In genomic region chr1:111582644-111583618, GRCh38 we compare ENCODE assay signal across 25 cellular contexts. TPM values are rescaled to one million over a fixed set of nuclear protein-coding genes. Genes with fewer than 3 reads are reported as not detected.
A peak's percentile ranks its signal among the peaks of the same experiment; 100 is the strongest.
DNase-seq lines count a peak whose midpoint lies in the region; ATAC-seq, FAIRE-seq and TF ChIP-seq lines count a peak whose summit lies in the region.
"Had no signal": no experiment of that assay in that cellular context is flagged by ENCODE, and none has a peak within 500 bp of the region (broad histone marks: within the 10 kb centered on the region; RNA-seq: fewer than 3 reads in every experiment).

No MANE protein-coding gene starts in this region.

- H3K4me1 ChIP-seq in K562 (replicated peaks in 1 of 2; ENCODE audit: control insufficient read depth in 2 of 2, insufficient read depth in 2 of 2, low read length in 2 of 2) = peaks cover 3 to 17% of the 10 kb centered on the region in 2 experiments; a peak in 4 of 5 replicates
- H3K4me1 ChIP-seq in liver (ENCODE audit: control insufficient read depth in 4 of 4, insufficient read depth in 4 of 4, low read length in 3 of 4) = peaks cover 0 to 1% (median 0%) of the 10 kb centered on the region in 4 donors
- peaks cover 0 to 32% (median 10%) of the 10 kb centered on the region in 4 donors for H3K4me1 ChIP-seq in sigmoid colon

- TF ChIP-seq EP300 in K562 (IDR thresholded peaks at IDR 0.05; ENCODE audit: low read length) (no peak), sigmoid colon (IDR thresholded peaks at IDR 0.05) (no peak)

- TF ChIP-seq CTCF in K562 (IDR thresholded peaks at IDR 0.05 in 2 of 3, conservative IDR thresholded peaks at IDR 0.05 in 1 of 3; ENCODE audit: insufficient read depth in 2 of 3, low read depth in 1 of 3, low read length in 3 of 3) (no peak), liver (IDR thresholded peaks at IDR 0.05; ENCODE audit: low read depth, low read length, missing input control) (no peak), sigmoid colon (IDR thresholded peaks at IDR 0.05) (no peak)

- CTCF ChIA-PET in K562 (lab: Yijun Ruan, JAX; ENCODE audit: low intra/inter-chr PET ratio) = no interaction called here
- CTCF ChIA-PET in activated CD4-positive, alpha-beta memory T cell treated with anti-CD3 and anti-CD28 coated beads for 36 hours (lab: Charles Lee) = interaction anchor here (0.6 to 1.2 kb wide), 6 partner anchors 8 to 113 kb away, joined by 3 to 4 read pairs (median 3); no protein-coding TSS in a partner anchor

- no peak overlapping the region for H3K4me3 Mint-ChIP-seq in activated CD4-positive, alpha-beta memory T cell treated with anti-CD3 and anti-CD28 coated beads for 36 hours
- H3K4me3 Mint-ChIP-seq: activated naive CD8-positive, alpha-beta T cell treated with anti-CD3 and anti-CD28 coated beads, Interleukin-2, amount 50 U/mL, for 24 hours had no signal

- TF ChIP-seq POLR2A in K562 (conservative IDR thresholded peaks at IDR 0.05) (no peak), sigmoid colon (IDR thresholded peaks at IDR 0.05) (no peak)

- no peaks in the 10 kb centered on the region for H4K20me1 ChIP-seq in K562 (replicated peaks; ENCODE audit: control insufficient read depth, insufficient read depth, low read length)

- no TSS peak for BruUV-seq in K562 (replicated peaks; lab: Mats Ljungman, UMichigan)

- no peaks in the 10 kb centered on the region for H3K9me1 ChIP-seq in K562 (ENCODE audit: control insufficient read depth, insufficient read depth, low read length)

- no peaks in the 10 kb centered on the region for H3K27me3 Mint-ChIP-seq in activated CD4-positive, alpha-beta memory T cell treated with anti-CD3 and anti-CD28 coated beads for 36 hours
- H3K27me3 Mint-ChIP-seq: activated naive CD8-positive, alpha-beta T cell treated with anti-CD3 and anti-CD28 coated beads, Interleukin-2, amount 50 U/mL, for 24 hours had no signal

- peak; percentile 10 for DNase-seq in HCEC 1CT
- no peak for DNase-seq in K562 (ENCODE audit: extremely low read depth in 1 of 4, low spot score in 3 of 4)
- DNase-seq in sigmoid colon = no peak
- no peak for DNase-seq in NCI-H2029 (lab: John Stamatoyannopoulos, UW)
- no peak for DNase-seq in NCI-H1417 treated with DMSO at 0.1 percent for 48 hours (lab: John Stamatoyannopoulos, UW)
- no peak for DNase-seq in activated CD4-positive, alpha-beta memory T cell treated with anti-CD3 and anti-CD28 coated beads for 36 hours
- DNase-seq: activated gamma-delta T cell; activated naive CD8-positive, alpha-beta T cell treated with anti-CD3 and anti-CD28 coated beads, Interleukin-2, amount 50 U/mL, for 24 hours; activated T-cell treated with anti-CD3 and anti-CD28 coated beads, Interleukin-2, amount 50 U/mL, for 1 hour; Calu3; head of caudate nucleus; left cardiac atrium; NCI-H1105; NCI-H446; nucleus accumbens; PC-9; SIG-M5; stimulated activated CD4-positive, alpha-beta T cell treated with anti-CD3 and anti-CD28 coated beads, Interleukin-4, amount 100 ng/mL, for 4 hours; stimulated activated naive CD4-positive, alpha-beta T cell treated with Interleukin-2 at 50 U/mL for 16 hours; testis had no signal

- H3K9me3 ChIP-seq in K562 (replicated peaks; ENCODE audit: control insufficient read depth, insufficient read depth, low read depth, low read length) = no peaks in the 10 kb centered on the region
- H3K9me3 ChIP-seq in liver (ENCODE audit: control insufficient read depth in 4 of 4, low read length in 3 of 4) = no peaks in the 10 kb centered on the region
- H3K9me3 ChIP-seq in sigmoid colon = no peaks in the 10 kb centered on the region
- H3K9me3 ChIP-seq: testis, vagina had no signal

- no peak overlapping the region for H3K4me2 ChIP-seq in K562 (ENCODE audit: insufficient read depth, low read length)
- H3K4me2 ChIP-seq: PC-9 had no signal

- H3K27ac ChIP-seq in K562 (ENCODE audit: extremely low read depth, low read depth, low read length) (no peak overlapping the region), liver (ENCODE audit: low read depth in 1 of 2, low read length in 2 of 2) (no peak overlapping the region), sigmoid colon (peak overlapping the region; percentile 11 to 61 (median 38))
- H3K27ac ChIP-seq: C4-2B, epithelial cell of prostate, PC-9, testis, vagina had no signal

- intact Hi-C loops in K562 (cut with micrococcal nuclease) (no loop called here), sigmoid colon (cut with DNase I) (no loop called here)
- intact Hi-C loops in activated CD4-positive, alpha-beta memory T cell treated with anti-CD3 and anti-CD28 coated beads for 36 hours (cut with micrococcal nuclease) = no loop called here

- H3K36me3 Mint-ChIP-seq in activated CD4-positive, alpha-beta memory T cell treated with anti-CD3 and anti-CD28 coated beads for 36 hours = no peaks in the 10 kb centered on the region

- no peaks in the 10 kb centered on the region for H3K79me2 ChIP-seq in K562 (ENCODE audit: control insufficient read depth, insufficient read depth, low read length)

- no peak overlapping the region for H3K27ac Mint-ChIP-seq in activated CD4-positive, alpha-beta memory T cell treated with anti-CD3 and anti-CD28 coated beads for 36 hours
- H3K27ac Mint-ChIP-seq: activated naive CD8-positive, alpha-beta T cell treated with anti-CD3 and anti-CD28 coated beads, Interleukin-2, amount 50 U/mL, for 24 hours had no signal

- H2AFZ ChIP-seq in K562 (ENCODE audit: low read depth, low read length) = no peak overlapping the region
- H2AFZ ChIP-seq: PC-9 had no signal

- no peak overlapping the region for H3K4me3 ChIP-seq in K562
- H3K4me3 ChIP-seq in liver (ENCODE audit: low read depth in 1 of 3, low read length in 3 of 3) = no peak overlapping the region
- no peak overlapping the region for H3K4me3 ChIP-seq in sigmoid colon
- H3K4me3 ChIP-seq: PC-9, testis, vagina had no signal

- no peak for FAIRE-seq in K562 (lab: Jason Lieb, UNC)

- WGBS in K562 (ENCODE audit: insufficient coverage, low coverage, missing lambda C conversion rate) = 39% methylated on average over 8 of the region's 8 CpGs
- 75% methylated on average over 8 of the region's 8 CpGs for WGBS in liver
- 83 to 87% methylated on average over 8 of the region's 8 CpGs for WGBS in sigmoid colon, 2 donors

- POLR2A ChIA-PET in K562 (lab: Yijun Ruan, JAX) = interaction anchor here (0.5 to 1.8 kb wide), 3 partner anchors 9 to 75 kb away, joined by 3 to 6 read pairs (median 5); no protein-coding TSS in a partner anchor
- POLR2A ChIA-PET in activated CD4-positive, alpha-beta memory T cell treated with anti-CD3 and anti-CD28 coated beads for 36 hours (lab: Charles Lee) = interaction anchor here (0.7 to 1.8 kb wide), 2 partner anchors 9 to 10 kb away, joined by 3 to 6 read pairs; no protein-coding TSS in a partner anchor

- H3K9me3 Mint-ChIP-seq in activated CD4-positive, alpha-beta memory T cell treated with anti-CD3 and anti-CD28 coated beads for 36 hours = no peaks in the 10 kb centered on the region
- H3K9me3 Mint-ChIP-seq: activated naive CD8-positive, alpha-beta T cell treated with anti-CD3 and anti-CD28 coated beads, Interleukin-2, amount 50 U/mL, for 24 hours had no signal

- H3K27me3 ChIP-seq in K562 (ENCODE audit: control insufficient read depth in 2 of 2, insufficient read depth in 2 of 2, low read length in 2 of 2) = no peaks in the 10 kb centered on the region
- H3K27me3 ChIP-seq in liver (ENCODE audit: control insufficient read depth in 4 of 4, insufficient read depth in 4 of 4, low read length in 3 of 4) = no peaks in the 10 kb centered on the region
- no peaks in the 10 kb centered on the region for H3K27me3 ChIP-seq in sigmoid colon
- H3K27me3 ChIP-seq: testis, vagina had no signal

- in situ Hi-C loops in K562 (cut with MboI) = no loop called here

- peaks cover 10% of the 10 kb centered on the region for H3K4me1 Mint-ChIP-seq in activated CD4-positive, alpha-beta memory T cell treated with anti-CD3 and anti-CD28 coated beads for 36 hours (ENCODE audit: low read depth)
- H3K4me1 Mint-ChIP-seq: activated naive CD8-positive, alpha-beta T cell treated with anti-CD3 and anti-CD28 coated beads, Interleukin-2, amount 50 U/mL, for 24 hours had no signal

- H3K9ac ChIP-seq in K562 (ENCODE audit: insufficient read depth in 1 of 2, low read depth in 2 of 2, low read length in 2 of 2) (no peak overlapping the region), liver (ENCODE audit: low read depth in 1 of 2, low read length in 2 of 2) (no peak overlapping the region)

- no peaks in the 10 kb centered on the region for H3K36me3 ChIP-seq in K562 (ENCODE audit: control insufficient read depth, insufficient read depth, low read length)
- H3K36me3 ChIP-seq in liver (ENCODE audit: control insufficient read depth in 4 of 4, insufficient read depth in 3 of 4, low read depth in 1 of 4, low read length in 3 of 4) = no peaks in the 10 kb centered on the region
- H3K36me3 ChIP-seq in sigmoid colon = no peaks in the 10 kb centered on the region
- H3K36me3 ChIP-seq: vagina had no signal

- no peak for ATAC-seq in K562
- ATAC-seq: activated CD4-positive, CD25-positive, alpha-beta regulatory T cell treated with anti-CD3 and anti-CD28 coated beads, Interleukin-2, amount 50 U/mL, for 24 hours; activated naive CD8-positive, alpha-beta T cell treated with anti-CD3 and anti-CD28 coated beads, Interleukin-2, amount 50 U/mL, for 24 hours had no signal

- TF ChIP-seq RAD21 in K562 (CRISPR knock-in tag; conservative IDR thresholded peaks at IDR 0.05 in 1 of 2, IDR thresholded peaks at IDR 0.05 in 1 of 2) (no peak), liver (IDR thresholded peaks at IDR 0.05) (no peak)

RNA-seq across cellular contexts. Expression of gene RAP1A, which starts 36.7 kb away (rescaled TPM):
- 4.2 and 14.3 TPM in 2 replicates for total RNA-seq in K562 (2011; cell fraction: chromatin; rRNA removed; ENCODE audit: low replicate concordance)
- total RNA-seq in K562 (2011; cell fraction: nucleolus; rRNA removed) = 2.2 and 3.4 TPM in 2 replicates
- 7.9 and 18.7 TPM in 2 replicates for total RNA-seq in K562 (2011; cell fraction: nucleoplasm; rRNA removed)
- 13.4 and 19.0 TPM in 2 replicates for total RNA-seq in K562 (2014; rRNA removed)
- 32.5 and 40.1 TPM in 2 replicates for total RNA-seq in K562 (2014; rRNA removed; fragmentation: Illumina TruSeq; extraction: Trizol)
- total RNA-seq in K562 (2015; rRNA removed; fragmentation: Illumina TruSeq; extraction: Trizol) = 19.4 and 24.5 TPM in 2 replicates
- 57.6 and 60.7 TPM in 2 replicates for total RNA-seq in K562 (2021)
- polyA plus RNA-seq in K562 (2011; rRNA removed) = 49.0 and 77.3 TPM in 2 replicates
- polyA plus RNA-seq in K562 (2011; cell fraction: cytosol; rRNA removed) = 11.3 and 24.6 TPM in 2 replicates
- polyA plus RNA-seq in K562 (2011; cell fraction: nucleus; rRNA removed) = 6.6 and 11.5 TPM in 2 replicates
- polyA plus RNA-seq in K562 (2012) = 68.6 and 95.0 TPM in 2 replicates
- polyA plus RNA-seq in K562 (2014; fragmentation: Illumina TruSeq; extraction: Trizol) = 68.8 and 86.2 TPM in 2 replicates
- 10 to 100 TPM; 21.3 to 28.9 TPM for polyA plus RNA-seq in K562 (2014; fragmentation: Nextera tagmentation; extraction: Ambion mirVana)
- 45.9 and 48.2 TPM in 2 replicates for polyA plus RNA-seq in K562 (2014; rRNA removed)
- polyA minus RNA-seq in K562 (2011; rRNA and poly(A)+ RNA removed) = 49.7 and 52.8 TPM in 2 replicates
- polyA minus RNA-seq in K562 (2011; cell fraction: cytosol; rRNA and poly(A)+ RNA removed) = 20.3 and 24.0 TPM in 2 replicates
- 4.7 and 9.1 TPM in 2 replicates for polyA minus RNA-seq in K562 (2011; cell fraction: nucleus; rRNA and poly(A)+ RNA removed)
- total RNA-seq in liver = 10 to 100 TPM; 14.2 to 31.4 TPM
- 10 to 100 TPM; 23.1 to 28.6 TPM for polyA plus RNA-seq in liver
- 100 to 1,000 TPM; 213 to 381 (median 301) TPM for total RNA-seq in sigmoid colon
- 100 to 1,000 TPM in 2 of 3 donors, 10 to 100 TPM in 1; 87.5 to 205 (median 178) TPM for polyA plus RNA-seq in sigmoid colon
- total RNA-seq in activated CD4-positive, alpha-beta memory T cell treated with anti-CD3 and anti-CD28 coated beads for 36 hours = 100 to 1,000 TPM; 292 to 294 TPM

Comparison
In these comparisons a context has a peak if more than half of its experiments do, and no peak if none do; other contexts are left out.
1. H3K27ac ChIP-seq: peak in sigmoid colon (4 of 4); none in K562 (single experiment) and liver (0 of 2).